Comparison of ENCODE assay signal across 9 cellular contexts in the genomic region with DNA sequence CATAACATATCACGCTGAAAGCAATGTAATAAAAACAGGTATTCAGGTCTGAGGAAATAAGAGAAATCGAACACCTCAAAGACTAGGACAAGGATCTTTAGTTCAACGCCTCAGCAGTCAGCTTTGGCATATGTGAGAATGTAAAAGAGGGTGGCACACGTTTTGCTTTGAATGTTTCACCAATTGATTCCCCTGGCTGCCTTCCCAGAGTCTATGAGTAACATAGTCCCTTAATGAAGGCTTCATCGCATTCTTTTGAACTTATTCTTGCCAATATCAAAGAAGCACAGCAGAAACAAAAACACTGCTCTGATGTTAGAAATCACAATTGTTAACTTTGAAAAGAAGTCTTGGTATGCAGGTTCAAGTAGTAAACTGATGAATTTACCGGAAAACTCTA.
A peak's percentile ranks its signal among the peaks of the same experiment; 100 is the strongest.
DNase-seq lines count a peak whose midpoint lies in the region; ATAC-seq and TF ChIP-seq lines count a peak whose summit lies in the region.
"Had no signal": no experiment of that assay in that cellular context is flagged by ENCODE, and none has a peak within 500 bp of the region (broad histone marks: within the 10 kb centered on the region; RNA-seq: fewer than 3 reads in every experiment).

No MANE protein-coding gene starts in this region.

- 86% methylated on average over 6 of the region's 6 CpGs for WGBS in hepatocyte (ENCODE audit: low lambda C conversion rate, missing lambda C conversion rate)

- no peak overlapping the region for H2AFZ ChIP-seq in hepatocyte

- ATAC-seq in thoracic aorta (ENCODE audit: insufficient number of reproducible peaks, low FRiP score, low read depth) (no peak), HG02884 (IDR thresholded peaks at IDR 0.05; ENCODE audit: unreplicated experiment) (no peak)
- ATAC-seq: activated T-cell treated with anti-CD3 and anti-CD28 coated beads, Interleukin-2, amount 50 U/mL, for 4 hours had no signal

- H3K36me3 ChIP-seq in thoracic aorta (no peaks in the 10 kb centered on the region), hepatocyte (replicated peaks; ENCODE audit: insufficient read depth, low read depth) (no peaks in the 10 kb centered on the region), H7 (replicated peaks; ENCODE audit: control insufficient read depth, insufficient read depth, low read length) (no peaks in the 10 kb centered on the region)

- no peaks in the 10 kb centered on the region for H3K79me2 ChIP-seq in hepatocyte

- TF ChIP-seq CTCF in thoracic aorta (IDR thresholded peaks at IDR 0.05) (no peak), hepatocyte (IDR thresholded peaks at IDR 0.05; ENCODE audit: poor library complexity) (no peak)

- no peak overlapping the region for H3K4me2 ChIP-seq in hepatocyte

- peaks cover 23 to 44% of the 10 kb centered on the region in 2 donors for H3K4me1 ChIP-seq in thoracic aorta (ENCODE audit: control insufficient read depth in 1 of 2, low read depth in 2 of 2)
- H3K4me1 ChIP-seq in hepatocyte (ENCODE audit: insufficient read depth) = no peaks in the 10 kb centered on the region

- no peaks in the 10 kb centered on the region for H3K9me2 ChIP-seq in hepatocyte (replicated peaks; ENCODE audit: insufficient read depth)

- peak overlapping the region; percentile 0 for H3K4me3 ChIP-seq in thoracic aorta
- no peak overlapping the region for H3K4me3 ChIP-seq in hepatocyte
- no peak overlapping the region for H3K4me3 ChIP-seq in H7 (ENCODE audit: insufficient read depth, low read depth, low read length)

- DNase-seq in HT1080 (ENCODE audit: low read depth) (peak; percentile 86), amniotic stem cell (lab: John Stamatoyannopoulos, UW) (peak; percentile 50), iPS-NIHi11 (ENCODE audit: low spot score) (peak; percentile 19), thoracic aorta (ENCODE audit: low spot score) (peak; percentile 21), hepatocyte (ENCODE audit: low spot score) (no peak), H7 (no peak)
- DNase-seq: activated T-cell treated with anti-CD3 and anti-CD28 coated beads, Interleukin-2, amount 50 U/mL, for 4 hours; stimulated activated CD4-positive, alpha-beta T cell treated with anti-CD3 and anti-CD28 coated beads, Interleukin-15, amount 100 ng/mL, for 24 hours had no signal

- H4K20me1 ChIP-seq in hepatocyte (ENCODE audit: insufficient read depth, poor library complexity, severe bottlenecking) = no peaks in the 10 kb centered on the region

- H3K27ac ChIP-seq in thoracic aorta (peak overlapping the region; percentile 20 to 23), hepatocyte (no peak overlapping the region)

- no peaks in the 10 kb centered on the region for H3K27me3 ChIP-seq in thoracic aorta (replicated peaks; ENCODE audit: insufficient read depth)
- H3K27me3 ChIP-seq in hepatocyte = no peaks in the 10 kb centered on the region
- no peaks in the 10 kb centered on the region; the same call in 1 of the 2 replicates for H3K27me3 ChIP-seq in H7 (ENCODE audit: control insufficient read depth, insufficient read depth, low read length)

- H3K9me3 ChIP-seq in thoracic aorta = no peaks in the 10 kb centered on the region
- no peaks in the 10 kb centered on the region for H3K9me3 ChIP-seq in hepatocyte (ENCODE audit: low read depth)

Comparison
In these comparisons a context has a peak if more than half of its experiments do, and no peak if none do; other contexts are left out.
1. DNase-seq: peak in HT1080 (single experiment), amniotic stem cell (single experiment), iPS-NIHi11 (single experiment) and thoracic aorta (single experiment); none in hepatocyte (single experiment) and H7 (single experiment).